In the genomic region with DNA sequence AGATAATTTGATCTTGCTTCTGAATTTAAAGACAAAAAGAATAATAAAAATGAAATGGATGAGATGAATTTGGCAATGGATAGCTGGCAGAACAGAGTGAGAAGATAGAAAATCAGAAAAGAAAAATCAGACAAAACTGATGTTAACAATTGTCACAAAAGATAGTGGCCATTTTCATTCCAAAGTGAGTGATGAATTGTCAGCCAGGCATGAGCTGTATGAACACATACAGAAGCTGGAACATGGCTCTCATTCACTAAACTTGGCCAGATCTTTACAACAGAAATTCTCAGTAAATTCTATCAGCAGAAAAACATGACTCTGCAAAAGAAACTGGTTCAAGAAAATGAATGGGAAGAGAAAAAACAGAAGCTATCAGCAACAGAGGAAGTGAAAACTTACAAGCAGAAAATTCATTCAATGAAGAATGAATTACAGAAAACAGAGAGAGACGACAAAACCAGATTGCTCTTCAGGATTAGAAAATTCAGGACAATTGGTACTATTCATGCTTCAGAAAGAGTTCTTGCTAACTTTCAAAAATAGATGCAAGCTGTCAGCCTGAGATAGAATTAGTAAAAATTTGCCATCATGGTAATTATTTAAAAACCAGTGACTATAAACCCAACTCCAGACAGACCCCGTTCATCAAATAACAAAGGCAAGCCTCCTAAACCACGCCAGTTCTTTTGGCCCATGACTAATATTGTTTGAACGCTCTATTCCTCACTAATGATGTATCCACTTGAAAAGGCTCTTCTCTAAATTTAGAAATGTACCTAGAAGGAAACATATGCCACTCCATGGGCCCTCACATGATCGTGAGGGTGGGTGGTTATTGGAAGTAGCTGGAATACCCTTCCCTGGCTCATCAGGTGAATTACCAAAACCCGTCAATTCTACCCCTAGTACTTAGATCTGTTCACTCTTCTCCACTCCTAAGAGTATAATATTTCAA, we compare ENCODE assay signal across 21 cellular contexts.
DNase-seq lines count a peak whose midpoint lies in the region; ATAC-seq and TF ChIP-seq lines count a peak whose summit lies in the region.
"Had no signal": no experiment of that assay in that cellular context is flagged by ENCODE, and none has a peak within 500 bp of the region (broad histone marks: within the 10 kb centered on the region; RNA-seq: fewer than 3 reads in every experiment).

No MANE protein-coding gene starts in this region.

- no peaks in the 10 kb centered on the region for H3K9me3 Mint-ChIP-seq in CD4-positive, alpha-beta memory T cell
- H3K9me3 Mint-ChIP-seq: central memory CD8-positive, alpha-beta T cell; naive thymus-derived CD4-positive, alpha-beta T cell had no signal

- CTCF ChIA-PET in CD4-positive, alpha-beta memory T cell (lab: Charles Lee; ENCODE audit: partially characterized antibody), result no interaction called here

- no peaks in the 10 kb centered on the region for H3K4me1 Mint-ChIP-seq in T-helper 17 cell
- no peaks in the 10 kb centered on the region for H3K4me1 Mint-ChIP-seq in CD4-positive, alpha-beta memory T cell
- H3K4me1 Mint-ChIP-seq: central memory CD8-positive, alpha-beta T cell had no signal

- peak overlapping the region; percentile 62 for H2AFZ ChIP-seq in smooth muscle cell (ENCODE audit: low read depth)

- no peaks in the 10 kb centered on the region for H3K79me2 ChIP-seq in smooth muscle cell (ENCODE audit: low read depth)

- POLR2A ChIA-PET in CD4-positive, alpha-beta memory T cell (lab: Charles Lee; ENCODE audit: partially characterized antibody), result no interaction called here

- H3K9me3 ChIP-seq in T-helper 17 cell (ENCODE audit: control insufficient read depth, low read length, poor library complexity, severe bottlenecking) (no peaks in the 10 kb centered on the region), smooth muscle cell (replicated peaks; ENCODE audit: low read depth) (no peaks in the 10 kb centered on the region)
- H3K9me3 ChIP-seq in CD4-positive, alpha-beta memory T cell (ENCODE audit: control insufficient read depth in 1 of 2, low read length in 2 of 2), result no peaks in the 10 kb centered on the region
- H3K9me3 ChIP-seq: A549, esophagus squamous epithelium, left ventricle myocardium inferior, Peyer's patch, transverse colon had no signal

- H3K4me3 ChIP-seq in smooth muscle cell, result no peak overlapping the region
- no peak overlapping the region for H3K4me3 ChIP-seq in CD4-positive, alpha-beta memory T cell (ENCODE audit: low read length in 2 of 2)
- H3K4me3 ChIP-seq: A549, esophagus squamous epithelium, left ventricle myocardium inferior, Peyer's patch, transverse colon had no signal

- H3K27ac Mint-ChIP-seq in T-helper 17 cell, result peak overlapping the region; percentile 54
- no peak overlapping the region for H3K27ac Mint-ChIP-seq in CD4-positive, alpha-beta memory T cell

- H3F3A ChIP-seq in smooth muscle cell (ENCODE audit: low read depth), result no peaks in the 10 kb centered on the region

- H3K4me3 Mint-ChIP-seq in T-helper 17 cell, result no peak overlapping the region
- no peak overlapping the region for H3K4me3 Mint-ChIP-seq in CD4-positive, alpha-beta memory T cell
- H3K4me3 Mint-ChIP-seq: central memory CD8-positive, alpha-beta T cell; naive thymus-derived CD4-positive, alpha-beta T cell had no signal

- H3K4me2 ChIP-seq in smooth muscle cell, result no peak overlapping the region
- H3K4me2 ChIP-seq: A549 had no signal

- TF ChIP-seq CTCF in smooth muscle cell (IDR thresholded peaks at IDR 0.05; ENCODE audit: borderline replicate concordance, insufficient read depth, poor library complexity, severe bottlenecking), result no peak

- H3K9ac ChIP-seq in smooth muscle cell (ENCODE audit: low read depth), result no peak overlapping the region

- H3K27me3 Mint-ChIP-seq in T-helper 17 cell, result peaks cover 10% of the 10 kb centered on the region
- H3K27me3 Mint-ChIP-seq in CD4-positive, alpha-beta memory T cell, result peaks cover 0 to 5% of the 10 kb centered on the region in 2 donors

- no peaks in the 10 kb centered on the region for H3K36me3 Mint-ChIP-seq in T-helper 17 cell (ENCODE audit: low read depth)
- no peaks in the 10 kb centered on the region for H3K36me3 Mint-ChIP-seq in CD4-positive, alpha-beta memory T cell
- H3K36me3 Mint-ChIP-seq: naive thymus-derived CD4-positive, alpha-beta T cell had no signal

- ATAC-seq in T-helper 17 cell (no peak), GM18498 (IDR thresholded peaks at IDR 0.05; ENCODE audit: unreplicated experiment) (no peak)
- ATAC-seq: A549; naive thymus-derived CD4-positive, alpha-beta T cell had no signal

- DNase-seq in SIG-M5 treated with dmso at 0.1 percent for 504 hours (lab: John Stamatoyannopoulos, UW; ENCODE audit: unreplicated experiment) (peak; percentile 28), SIG-M5 (lab: John Stamatoyannopoulos, UW) (no peak), T-helper 17 cell (no peak), iris pigment epithelial cell (ENCODE audit: low read depth) (peak; percentile 21), smooth muscle cell (lab: John Stamatoyannopoulos, UW; ENCODE audit: unreplicated experiment) (no peak), SKM-1 treated with dmso at 0.1 percent for 144 hours (lab: John Stamatoyannopoulos, UW; ENCODE audit: unreplicated experiment) (no peak)
- no peak for DNase-seq in CD4-positive, alpha-beta memory T cell
- DNase-seq: activated effector memory CD4-positive, alpha-beta T cell treated with Interleukin-2 at 50 U/mL for 16 hours; activated T-cell treated with anti-CD3 and anti-CD28 coated beads for 4 hours; esophagus squamous epithelium; hypothalamus; left ventricle myocardium inferior; naive thymus-derived CD4-positive, alpha-beta T cell; NCI-H2029 treated with DMSO at 0.1 percent for 48 hours; Peyer's patch; retina; SHP77 treated with DMSO at 0.1 percent for 48 hours; transverse colon had no signal

- H3K4me1 ChIP-seq in smooth muscle cell (ENCODE audit: low read depth), result no peaks in the 10 kb centered on the region
- H3K4me1 ChIP-seq in CD4-positive, alpha-beta memory T cell (ENCODE audit: insufficient read depth, low read length), result no peaks in the 10 kb centered on the region
- H3K4me1 ChIP-seq: A549, esophagus squamous epithelium, left ventricle myocardium inferior, Peyer's patch, transverse colon had no signal

- WGBS in smooth muscle cell (ENCODE audit: low lambda C conversion rate), result 74% methylated on average over 6 of the region's 6 CpGs

- intact Hi-C loops in CD4-positive, alpha-beta memory T cell (cut with micrococcal nuclease), result no loop called here

- no peaks in the 10 kb centered on the region for H3K27me3 ChIP-seq in smooth muscle cell (ENCODE audit: low read depth)
- H3K27me3 ChIP-seq in CD4-positive, alpha-beta memory T cell (ENCODE audit: insufficient read depth, low read length), result no peaks in the 10 kb centered on the region
- H3K27me3 ChIP-seq: esophagus squamous epithelium, Peyer's patch, transverse colon had no signal

- H4K20me1 ChIP-seq in smooth muscle cell (ENCODE audit: low read depth), result no peaks in the 10 kb centered on the region

- H3K27ac ChIP-seq in smooth muscle cell (ENCODE audit: low read depth), result peak overlapping the region; percentile 15
- no peak overlapping the region for H3K27ac ChIP-seq in CD4-positive, alpha-beta memory T cell (ENCODE audit: low read depth, low read length)
- H3K27ac ChIP-seq: A549, esophagus squamous epithelium, left ventricle myocardium inferior, Peyer's patch, transverse colon had no signal

- no peaks in the 10 kb centered on the region for H3K36me3 ChIP-seq in smooth muscle cell (ENCODE audit: low read depth)
- no peaks in the 10 kb centered on the region for H3K36me3 ChIP-seq in CD4-positive, alpha-beta memory T cell (ENCODE audit: insufficient read depth, low read length)
- H3K36me3 ChIP-seq: esophagus squamous epithelium, left ventricle myocardium inferior, Peyer's patch, transverse colon had no signal

Comparison
In these comparisons a context has a peak if more than half of its experiments do, and no peak if none do; other contexts are left out.
1. DNase-seq: peak in SIG-M5 treated with dmso at 0.1 percent for 504 hours (single experiment) and iris pigment epithelial cell (single experiment); none in SIG-M5 (single experiment), T-helper 17 cell (0 of 3), smooth muscle cell (single experiment), SKM-1 treated with dmso at 0.1 percent for 144 hours (single experiment) and CD4-positive, alpha-beta memory T cell (0 of 5).